ENCODE assay signal across 8 cellular contexts in the genomic region with DNA sequence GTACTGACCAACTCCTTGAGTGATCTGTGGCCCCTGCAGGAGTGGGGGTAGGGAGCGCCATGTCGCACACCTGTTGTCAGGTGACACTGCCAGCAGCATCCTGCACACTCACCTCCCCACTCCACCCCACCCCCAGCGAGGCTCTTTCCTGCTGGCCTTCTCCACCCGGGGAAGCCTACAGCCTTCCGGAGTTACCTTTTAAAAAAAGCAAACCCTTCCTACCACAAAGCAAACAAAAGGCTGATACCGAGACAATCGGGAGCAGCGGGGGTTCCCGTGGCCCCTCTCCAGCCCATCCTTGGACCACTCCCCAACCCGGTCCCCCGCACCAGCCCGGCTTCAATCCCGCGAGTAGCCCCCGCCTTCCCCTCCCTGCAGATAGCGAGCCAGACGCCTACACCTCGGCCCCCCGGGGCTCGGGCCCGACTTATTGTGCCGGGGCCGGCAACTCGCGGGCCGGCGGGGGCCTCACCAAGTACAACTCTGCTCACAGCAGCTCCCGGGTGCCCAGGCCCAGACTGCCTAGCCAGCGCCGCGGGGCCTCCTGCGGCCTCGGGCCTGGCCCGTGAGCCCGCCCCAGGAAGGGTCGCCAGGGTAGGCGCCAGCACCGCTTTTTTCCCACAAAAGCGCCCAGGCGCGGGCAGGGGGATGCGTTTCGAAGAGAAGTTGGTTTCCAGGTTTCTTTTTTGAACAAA. TPM values are rescaled to one million over a fixed set of nuclear protein-coding genes. Genes with fewer than 3 reads are reported as not detected.
DNase-seq lines count a peak whose midpoint lies in the region; ATAC-seq, FAIRE-seq and TF ChIP-seq lines count a peak whose summit lies in the region.

No MANE protein-coding gene starts in this region.

- H3K4me2 ChIP-seq in SU-DHL-6 (ENCODE audit: low read depth, low read length, poor library complexity, severe bottlenecking) (peak overlapping the region; percentile 70), HepG2 (ENCODE audit: low read depth, low read length) (peak overlapping the region; percentile 83)

- no peaks in the 10 kb centered on the region for H3K9me2 ChIP-seq in SU-DHL-6 (replicated peaks; ENCODE audit: insufficient read depth, low read length)

- intact Hi-C loops in breast epithelium (cut with DNase I; ENCODE audit: low total_unique reads), result no loop called here
- intact Hi-C loops in HepG2 (cut with micrococcal nuclease; ENCODE audit: unreplicated experiment), result no loop called here

- no peak for TF ChIP-seq POLR2A in breast epithelium (IDR thresholded peaks at IDR 0.05)
- TF ChIP-seq POLR2A in HepG2 (IDR thresholded peaks at IDR 0.05; ENCODE audit: insufficient read depth in 1 of 2, low read depth in 2 of 2, low read length in 2 of 2), result peak in 1 of 2 experiments; percentile 2; a peak in 1 of 4 replicates

- peak overlapping the region; percentile 99 for H3K27ac ChIP-seq in C4-2B
- H3K27ac ChIP-seq in SU-DHL-6 (ENCODE audit: low read depth, low read length), result peak overlapping the region; percentile 72
- peak overlapping the region; percentile 91 to 96 for H3K27ac ChIP-seq in breast epithelium
- peak overlapping the region; percentile 79 for H3K27ac ChIP-seq in HepG2 (ENCODE audit: extremely low read length, insufficient read depth, low read length)

- H3K4me1 ChIP-seq in breast epithelium (peaks cover 0 to 16% of the 10 kb centered on the region in 2 donors), HepG2 (ENCODE audit: insufficient read depth, low read length) (peaks cover 68% of the 10 kb centered on the region)

- H4K20me1 ChIP-seq in SU-DHL-6 (ENCODE audit: low read depth, low read length) (peaks cover 26% of the 10 kb centered on the region; the same call in 1 of the 2 replicates), HepG2 (ENCODE audit: insufficient read depth, low read length) (peaks cover 37% of the 10 kb centered on the region)

- FAIRE-seq in HepG2 (lab: Jason Lieb, UNC), result no peak

- TF ChIP-seq EP300 in HepG2 (IDR thresholded peaks at IDR 0.05; ENCODE audit: low read depth in 2 of 2, low read length in 2 of 2) (no peak), HepG2 (CRISPR knock-in tag; IDR thresholded peaks at IDR 0.05; ENCODE audit: borderline replicate concordance) (no peak)

- peak overlapping the region; percentile 72 for H2AFZ ChIP-seq in SU-DHL-6 (ENCODE audit: low read depth, low read length, severe bottlenecking)
- no peak overlapping the region for H2AFZ ChIP-seq in HepG2 (ENCODE audit: low read length)

- H3K9ac ChIP-seq in SU-DHL-6 (ENCODE audit: low read length) (peak overlapping the region; percentile 99), HepG2 (ENCODE audit: insufficient read depth, low read depth, low read length) (peak overlapping the region; percentile 85)

- no peaks in the 10 kb centered on the region for H3K9me3 ChIP-seq in SU-DHL-6 (ENCODE audit: insufficient read depth, low read length)
- H3K9me3 ChIP-seq in breast epithelium, result no peaks in the 10 kb centered on the region
- H3K9me3 ChIP-seq in HepG2 (ENCODE audit: low read length), result no peaks in the 10 kb centered on the region

- H3K4me3 ChIP-seq in SU-DHL-6 (ENCODE audit: insufficient read depth, low read length, poor library complexity, severe bottlenecking), result peak overlapping the region; percentile 97
- peak overlapping the region; percentile 71 to 98 (median 84) for H3K4me3 ChIP-seq in breast epithelium
- H3K4me3 ChIP-seq in HepG2 (replicated peaks in 1 of 3; ENCODE audit: insufficient read depth in 1 of 3, low read depth in 2 of 3, low read length in 3 of 3), result peak overlapping the region; percentile 84 to 99 (median 91)

- no peaks in the 10 kb centered on the region for H3F3A ChIP-seq in SU-DHL-6 (ENCODE audit: insufficient read depth)

- in situ Hi-C loops in HepG2 (cut with HindIII; ENCODE audit: extremely low pct_ligation_motif_present, low pct_unique_long_range_greater_than_20kb), result no loop called here

- TF ChIP-seq CTCF in C4-2B (conservative IDR thresholded peaks at IDR 0.05) (no peak), SU-DHL-6 (IDR thresholded peaks at IDR 0.05; ENCODE audit: insufficient read depth, low read length, poor library complexity, severe bottlenecking) (no peak), breast epithelium (IDR thresholded peaks at IDR 0.05) (no peak), HepG2 (CRISPR knock-in tag; IDR thresholded peaks at IDR 0.05) (no peak)

- BruUV-seq in HepG2 (replicated peaks; lab: Mats Ljungman, UMichigan), result no TSS peak

- WGBS in HepG2 (ENCODE audit: low lambda C conversion rate), result under 1% methylated on average over 11 of the region's 43 CpGs

- POLR2A ChIA-PET in HepG2 (lab: Yijun Ruan, JAX), result no interaction called here

- CTCF ChIA-PET in HepG2 (lab: Yijun Ruan, JAX; ENCODE audit: low intra/inter-chr PET ratio, low total read pairs), result no interaction called here

- H3K79me2 ChIP-seq in SU-DHL-6 (ENCODE audit: insufficient read depth, low read length) (peaks cover 55% of the 10 kb centered on the region), HepG2 (ENCODE audit: insufficient read depth, low read length) (peaks cover 53% of the 10 kb centered on the region)

- H3K27me3 ChIP-seq in SU-DHL-6 (ENCODE audit: low read length), result no peaks in the 10 kb centered on the region
- no peaks in the 10 kb centered on the region for H3K27me3 ChIP-seq in breast epithelium
- no peaks in the 10 kb centered on the region for H3K27me3 ChIP-seq in HepG2 (ENCODE audit: control insufficient read depth in 1 of 2, insufficient read depth in 2 of 2, low read length in 2 of 2)

- ATAC-seq in GM19395 (IDR thresholded peaks at IDR 0.05; ENCODE audit: unreplicated experiment), result peak; percentile 39
- peak; percentile 56 for ATAC-seq in HepG2
- no peak for ATAC-seq in HG03039 (IDR thresholded peaks at IDR 0.05; ENCODE audit: unreplicated experiment)

- H3K36me3 ChIP-seq in SU-DHL-6 (ENCODE audit: low read length), result no peaks in the 10 kb centered on the region
- H3K36me3 ChIP-seq in breast epithelium, result no peaks in the 10 kb centered on the region
- peaks cover 0 to 9% of the 10 kb centered on the region in 2 experiments; a peak in 2 of 5 replicates for H3K36me3 ChIP-seq in HepG2 (replicated peaks in 1 of 2; ENCODE audit: control insufficient read depth in 1 of 2, insufficient read depth in 2 of 2, low read length in 2 of 2)

- TF ChIP-seq RAD21 in HepG2 (CRISPR knock-in tag; IDR thresholded peaks at IDR 0.05), result no peak

- peak; percentile 41 for DNase-seq in HT1080 (ENCODE audit: low read depth)
- DNase-seq in breast epithelium (ENCODE audit: low spot score in 2 of 2), result peak in 1 of 2 donors; percentile 55
- peak; percentile 28 for DNase-seq in HepG2 (ENCODE audit: low spot score)
- peak in 2 of 3 donors; percentile 30 to 56 for DNase-seq in stimulated activated CD4-positive, alpha-beta T cell treated with anti-CD3 and anti-CD28 coated beads, TNF-alpha, amount 100 ng/mL, for 48 hours (ENCODE audit: low read depth in 3 of 3)

RNA-seq across cellular contexts. Expression of a gene that starts 0.7 kb away (rescaled TPM):
- 311 and 355 TPM in 2 replicates for total RNA-seq in HT1080 (2014; rRNA removed; shearing (Covaris generic))
- 178 and 196 TPM in 2 replicates for polyA plus RNA-seq in HT1080 (2015; cell fraction: cytosol; rRNA removed)
- 265 and 281 TPM in 2 replicates for polyA plus RNA-seq in HT1080 (2015; cell fraction: nucleus; rRNA removed)
- total RNA-seq in breast epithelium (100 to 1,000 TPM; 255 to 293 (median 272) TPM), HepG2 (2016; rRNA removed; fragmentation: Illumina TruSeq; extraction: Trizol) (141 and 158 TPM in 2 replicates)
- 34.0 and 36.6 TPM in 2 replicates for total RNA-seq in HepG2 (2016; cell fraction: cytosol; rRNA removed; fragmentation: Illumina TruSeq; extraction: Trizol; ENCODE audit: low read depth)
- 139 and 158 TPM in 2 replicates for total RNA-seq in HepG2 (2016; cell fraction: insoluble cytoplasmic fraction; rRNA removed; fragmentation: Illumina TruSeq; extraction: Trizol)
- total RNA-seq in HepG2 (2016; cell fraction: membrane; rRNA removed; fragmentation: Illumina TruSeq; extraction: Trizol), result 72.7 and 73.0 TPM in 2 replicates
- 138 and 155 TPM in 2 replicates for total RNA-seq in HepG2 (2016; cell fraction: nucleus; rRNA removed; fragmentation: Illumina TruSeq; extraction: Trizol)
- 64.7 and 69.1 TPM in 2 replicates for polyA plus RNA-seq in HepG2 (2011; rRNA removed)
- polyA plus RNA-seq in HepG2 (2011; cell fraction: cytosol; rRNA removed), result 58.5 and 70.5 TPM in 2 replicates
- 131 and 137 TPM in 2 replicates for polyA plus RNA-seq in HepG2 (2011; cell fraction: nucleus; rRNA removed)
- 67.6 and 67.7 TPM in 2 replicates for polyA plus RNA-seq in HepG2 (2012)
- polyA plus RNA-seq in HepG2 (2016; cell fraction: cytosol; fragmentation: Illumina TruSeq; extraction: Trizol; ENCODE audit: low read depth), result 42.2 and 45.6 TPM in 2 replicates
- polyA plus RNA-seq in HepG2 (2016; cell fraction: insoluble cytoplasmic fraction; fragmentation: Illumina TruSeq; extraction: Trizol; ENCODE audit: low read depth), result 188 and 202 TPM in 2 replicates
- polyA plus RNA-seq in HepG2 (2016; cell fraction: membrane; fragmentation: Illumina TruSeq; extraction: Trizol; ENCODE audit: low read depth), result 69.9 and 70.3 TPM in 2 replicates
- 226 and 231 TPM in 2 replicates for polyA plus RNA-seq in HepG2 (2016; cell fraction: nucleus; fragmentation: Illumina TruSeq; extraction: Trizol; ENCODE audit: insufficient read depth, low read depth)
- 58.8 and 154 TPM in 2 replicates for polyA minus RNA-seq in HepG2 (2011; rRNA and poly(A)+ RNA removed; ENCODE audit: low replicate concordance)
- polyA minus RNA-seq in HepG2 (2011; cell fraction: cytosol; rRNA and poly(A)+ RNA removed), result 32.4 and 34.2 TPM in 2 replicates
- polyA minus RNA-seq in HepG2 (2011; cell fraction: nucleus; rRNA and poly(A)+ RNA removed), result 125 and 144 TPM in 2 replicates

RNA-seq across cellular contexts. Expression of a gene that starts 48.8 kb away (rescaled TPM):
- not detected in 2 replicates for total RNA-seq in HT1080 (2014; rRNA removed; shearing (Covaris generic))
- not detected in 2 replicates for polyA plus RNA-seq in HT1080 (2015; cell fraction: cytosol; rRNA removed)
- not detected in 2 replicates for polyA plus RNA-seq in HT1080 (2015; cell fraction: nucleus; rRNA removed)
- total RNA-seq in breast epithelium, result not detected
- total RNA-seq in HepG2 (2016; rRNA removed; fragmentation: Illumina TruSeq; extraction: Trizol), result not detected in 2 replicates
- not detected in 2 replicates for total RNA-seq in HepG2 (2016; cell fraction: cytosol; rRNA removed; fragmentation: Illumina TruSeq; extraction: Trizol; ENCODE audit: low read depth)
- total RNA-seq in HepG2 (2016; cell fraction: insoluble cytoplasmic fraction; rRNA removed; fragmentation: Illumina TruSeq; extraction: Trizol), result not detected in 2 replicates
- not detected in 2 replicates for total RNA-seq in HepG2 (2016; cell fraction: membrane; rRNA removed; fragmentation: Illumina TruSeq; extraction: Trizol)
- total RNA-seq in HepG2 (2016; cell fraction: nucleus; rRNA removed; fragmentation: Illumina TruSeq; extraction: Trizol), result not detected in 2 replicates
- not detected in 2 replicates for polyA plus RNA-seq in HepG2 (2011; rRNA removed)
- polyA plus RNA-seq in HepG2 (2011; cell fraction: cytosol; rRNA removed), result not detected in 2 replicates
- not detected in 2 replicates for polyA plus RNA-seq in HepG2 (2011; cell fraction: nucleus; rRNA removed)
- polyA plus RNA-seq in HepG2 (2012), result not detected in 2 replicates
- not detected in 2 replicates for polyA plus RNA-seq in HepG2 (2016; cell fraction: cytosol; fragmentation: Illumina TruSeq; extraction: Trizol; ENCODE audit: low read depth)
- polyA plus RNA-seq in HepG2 (2016; cell fraction: insoluble cytoplasmic fraction; fragmentation: Illumina TruSeq; extraction: Trizol; ENCODE audit: low read depth), result not detected in 2 replicates
- polyA plus RNA-seq in HepG2 (2016; cell fraction: membrane; fragmentation: Illumina TruSeq; extraction: Trizol; ENCODE audit: low read depth), result not detected in 2 replicates
- not detected in 2 replicates for polyA plus RNA-seq in HepG2 (2016; cell fraction: nucleus; fragmentation: Illumina TruSeq; extraction: Trizol; ENCODE audit: insufficient read depth, low read depth)
- polyA minus RNA-seq in HepG2 (2011; rRNA and poly(A)+ RNA removed; ENCODE audit: low replicate concordance), result not detected in 2 replicates
- not detected in 2 replicates for polyA minus RNA-seq in HepG2 (2011; cell fraction: cytosol; rRNA and poly(A)+ RNA removed)
- not detected in 2 replicates for polyA minus RNA-seq in HepG2 (2011; cell fraction: nucleus; rRNA and poly(A)+ RNA removed)

RNA-seq across cellular contexts. Expression of a gene that starts 53.8 kb away (rescaled TPM):
- not detected in 2 replicates for total RNA-seq in HT1080 (2014; rRNA removed; shearing (Covaris generic))
- not detected in 2 replicates for polyA plus RNA-seq in HT1080 (2015; cell fraction: cytosol; rRNA removed)
- not detected in 2 replicates for polyA plus RNA-seq in HT1080 (2015; cell fraction: nucleus; rRNA removed)
- total RNA-seq in breast epithelium, result not detected
- not detected in 2 replicates for total RNA-seq in HepG2 (2016; rRNA removed; fragmentation: Illumina TruSeq; extraction: Trizol)
- total RNA-seq in HepG2 (2016; cell fraction: cytosol; rRNA removed; fragmentation: Illumina TruSeq; extraction: Trizol; ENCODE audit: low read depth), result not detected in 2 replicates
- not detected in 2 replicates for total RNA-seq in HepG2 (2016; cell fraction: insoluble cytoplasmic fraction; rRNA removed; fragmentation: Illumina TruSeq; extraction: Trizol)
- total RNA-seq in HepG2 (2016; cell fraction: membrane; rRNA removed; fragmentation: Illumina TruSeq; extraction: Trizol), result not detected in 2 replicates
- not detected in 2 replicates for total RNA-seq in HepG2 (2016; cell fraction: nucleus; rRNA removed; fragmentation: Illumina TruSeq; extraction: Trizol)
- polyA plus RNA-seq in HepG2 (2011; rRNA removed), result not detected in 2 replicates
- not detected in 2 replicates for polyA plus RNA-seq in HepG2 (2011; cell fraction: cytosol; rRNA removed)
- polyA plus RNA-seq in HepG2 (2011; cell fraction: nucleus; rRNA removed), result not detected in 2 replicates
- polyA plus RNA-seq in HepG2 (2012), result not detected in 2 replicates
- polyA plus RNA-seq in HepG2 (2016; cell fraction: cytosol; fragmentation: Illumina TruSeq; extraction: Trizol; ENCODE audit: low read depth), result not detected in 2 replicates
- not detected in 2 replicates for polyA plus RNA-seq in HepG2 (2016; cell fraction: insoluble cytoplasmic fraction; fragmentation: Illumina TruSeq; extraction: Trizol; ENCODE audit: low read depth)
- not detected in 2 replicates for polyA plus RNA-seq in HepG2 (2016; cell fraction: membrane; fragmentation: Illumina TruSeq; extraction: Trizol; ENCODE audit: low read depth)
- not detected in 2 replicates for polyA plus RNA-seq in HepG2 (2016; cell fraction: nucleus; fragmentation: Illumina TruSeq; extraction: Trizol; ENCODE audit: insufficient read depth, low read depth)
- polyA minus RNA-seq in HepG2 (2011; rRNA and poly(A)+ RNA removed; ENCODE audit: low replicate concordance), result not detected in 2 replicates
- not detected in 2 replicates for polyA minus RNA-seq in HepG2 (2011; cell fraction: cytosol; rRNA and poly(A)+ RNA removed)
- not detected in 2 replicates for polyA minus RNA-seq in HepG2 (2011; cell fraction: nucleus; rRNA and poly(A)+ RNA removed)
